In the genomic region with DNA sequence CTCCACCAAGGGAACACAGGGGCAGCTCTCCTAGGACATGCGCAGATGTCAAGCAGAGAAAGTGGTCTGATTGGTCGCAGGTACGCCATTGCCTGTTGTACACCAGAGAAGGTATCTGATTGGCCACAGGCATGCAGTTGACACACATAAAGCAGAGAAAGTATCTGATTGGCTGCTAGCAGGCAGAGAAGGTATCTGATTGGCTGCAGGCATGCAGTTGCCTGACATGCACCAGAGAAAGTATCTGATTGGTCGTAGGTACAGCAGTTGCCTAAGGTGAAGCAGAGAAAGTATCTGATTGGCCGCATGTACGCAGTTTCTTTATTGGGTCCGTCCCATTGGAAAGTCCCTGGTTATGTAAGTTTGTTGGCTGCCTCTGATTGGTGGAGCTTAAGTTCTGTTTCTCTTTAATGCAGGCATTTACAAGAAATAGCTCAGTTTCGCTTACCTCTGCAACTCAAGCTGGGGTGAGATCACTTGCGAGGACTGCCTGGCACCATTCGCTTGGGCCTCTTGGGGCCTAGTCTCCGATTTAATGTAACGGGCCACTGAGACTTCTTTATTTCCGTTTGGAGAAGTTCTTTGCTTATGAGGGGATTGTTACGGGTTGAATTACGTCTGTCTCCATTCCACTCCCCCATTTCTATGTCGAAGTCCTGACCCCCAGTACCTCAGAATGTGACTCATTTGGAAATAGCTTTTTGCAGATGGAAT, we compare ENCODE assay signal across 2 cellular contexts.
TF ChIP-seq lines count a peak whose summit lies in the region.

No MANE protein-coding gene starts in this region.

TF ChIP-seq in IMR-90, 13 proteins besides CTCF, POLR2A, EP300 and RAD21 (continued from another document):
- TF ChIP-seq MAZ (IDR thresholded peaks at IDR 0.05; ENCODE audit: borderline replicate concordance, low read depth, low read length) (no peak), CHD1 (IDR thresholded peaks at IDR 0.05; ENCODE audit: low read depth, low read length) (no peak), SMC3 (IDR thresholded peaks at IDR 0.05; ENCODE audit: low read depth, low read length) (no peak), RFX5 (IDR thresholded peaks at IDR 0.05; ENCODE audit: low read depth, low read length) (no peak), FOS (IDR thresholded peaks at IDR 0.05; ENCODE audit: low read depth, low read length) (no peak), MAFK (IDR thresholded peaks at IDR 0.05; ENCODE audit: low read depth, low read length) (no peak), NFE2L2 (IDR thresholded peaks at IDR 0.05; ENCODE audit: low read depth, low read length) (no peak), RCOR1 (IDR thresholded peaks at IDR 0.05; ENCODE audit: insufficient replicate concordance, low read length) (no peak), MXI1 (IDR thresholded peaks at IDR 0.05; ENCODE audit: borderline replicate concordance, low read depth, low read length) (no peak)
- TF ChIP-seq, protein P1, sequence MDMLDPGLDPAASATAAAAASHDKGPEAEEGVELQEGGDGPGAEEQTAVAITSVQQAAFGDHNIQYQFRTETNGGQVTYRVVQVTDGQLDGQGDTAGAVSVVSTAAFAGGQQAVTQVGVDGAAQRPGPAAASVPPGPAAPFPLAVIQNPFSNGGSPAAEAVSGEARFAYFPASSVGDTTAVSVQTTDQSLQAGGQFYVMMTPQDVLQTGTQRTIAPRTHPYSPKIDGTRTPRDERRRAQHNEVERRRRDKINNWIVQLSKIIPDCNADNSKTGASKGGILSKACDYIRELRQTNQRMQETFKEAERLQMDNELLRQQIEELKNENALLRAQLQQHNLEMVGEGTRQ (IDR thresholded peaks at IDR 0.05; ENCODE audit: low read depth, low read length): no peak
- TF ChIP-seq, protein P2, sequence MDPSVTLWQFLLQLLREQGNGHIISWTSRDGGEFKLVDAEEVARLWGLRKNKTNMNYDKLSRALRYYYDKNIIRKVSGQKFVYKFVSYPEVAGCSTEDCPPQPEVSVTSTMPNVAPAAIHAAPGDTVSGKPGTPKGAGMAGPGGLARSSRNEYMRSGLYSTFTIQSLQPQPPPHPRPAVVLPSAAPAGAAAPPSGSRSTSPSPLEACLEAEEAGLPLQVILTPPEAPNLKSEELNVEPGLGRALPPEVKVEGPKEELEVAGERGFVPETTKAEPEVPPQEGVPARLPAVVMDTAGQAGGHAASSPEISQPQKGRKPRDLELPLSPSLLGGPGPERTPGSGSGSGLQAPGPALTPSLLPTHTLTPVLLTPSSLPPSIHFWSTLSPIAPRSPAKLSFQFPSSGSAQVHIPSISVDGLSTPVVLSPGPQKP (IDR thresholded peaks at IDR 0.05; ENCODE audit: borderline replicate concordance, low read depth, low read length): no peak

TF ChIP-seq in endothelial cell of umbilical vein, 7 proteins besides CTCF, POLR2A, EP300 and RAD21 (continued from another document):
- TF ChIP-seq EZH2 (IDR thresholded peaks at IDR 0.05; ENCODE audit: borderline replicate concordance, low read depth, low read length, severe bottlenecking): no peak
- TF ChIP-seq MAX (IDR thresholded peaks at IDR 0.05; ENCODE audit: insufficient read depth, insufficient read length): no peak
- TF ChIP-seq FOS (IDR thresholded peaks at IDR 0.05; ENCODE audit: borderline replicate concordance, insufficient read depth, low read length): no peak
- no peak for TF ChIP-seq MYC (IDR thresholded peaks at IDR 0.05; ENCODE audit: low read depth, low read length)
- no peak for TF ChIP-seq JUN (IDR thresholded peaks at IDR 0.05; ENCODE audit: borderline replicate concordance, insufficient read depth, insufficient read length, low read depth)
